ENCODE assay signal across 21 cellular contexts in the genomic region with DNA sequence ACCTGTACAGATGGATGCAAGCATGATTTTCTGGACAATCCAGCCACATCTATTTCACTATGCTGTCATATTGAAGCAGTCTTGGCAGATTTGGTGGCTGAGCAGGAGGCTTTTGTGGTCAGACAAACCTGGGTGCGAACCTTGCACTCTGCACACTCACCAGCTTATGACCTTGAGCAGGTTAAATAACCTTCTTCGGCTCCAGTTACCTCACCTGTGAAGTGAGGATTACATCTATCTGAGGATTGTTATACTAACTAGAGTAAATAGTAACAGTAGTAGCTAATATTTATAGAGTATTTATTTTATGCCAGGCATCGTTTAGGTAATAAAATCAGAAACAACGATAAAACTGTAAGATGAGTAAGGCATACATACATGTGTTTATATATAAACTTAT.
DNase-seq lines count a peak whose midpoint lies in the region; ATAC-seq, FAIRE-seq and TF ChIP-seq lines count a peak whose summit lies in the region.
"Had no signal": no experiment of that assay in that cellular context is flagged by ENCODE, and none has a peak within 500 bp of the region (broad histone marks: within the 10 kb centered on the region; RNA-seq: fewer than 3 reads in every experiment).

No MANE protein-coding gene starts in this region.

- H3K27ac ChIP-seq in BLaER1 (no peak overlapping the region), HepG2 (ENCODE audit: extremely low read length, insufficient read depth, low read length) (peak overlapping the region; percentile 10)
- H3K27ac ChIP-seq: HL-60 had no signal

- H3K36me3 Mint-ChIP-seq in Caco-2 (ENCODE audit: insufficient read depth, unreplicated experiment): no peaks in the 10 kb centered on the region
- peaks cover 26% of the 10 kb centered on the region for H3K36me3 Mint-ChIP-seq in activated CD4-positive, alpha-beta memory T cell treated with anti-CD3 and anti-CD28 coated beads, Interleukin-2, amount 10 ng/mL, durations not matched to agents 7 days and 5 days (ENCODE audit: low read depth)

- H3K9me3 ChIP-seq in BLaER1 (no peaks in the 10 kb centered on the region), HepG2 (ENCODE audit: low read length) (no peaks in the 10 kb centered on the region), Caco-2 (no peaks in the 10 kb centered on the region)
- H3K9me3 ChIP-seq: BE2C had no signal

- POLR2A ChIA-PET in HepG2 (lab: Yijun Ruan, JAX): no interaction called here
- POLR2A ChIA-PET in Caco-2 (lab: Charles Lee): no interaction called here
- POLR2A ChIA-PET in activated CD4-positive, alpha-beta memory T cell treated with anti-CD3 and anti-CD28 coated beads, Interleukin-2, amount 10 ng/mL, durations not matched to agents 7 days and 5 days (lab: Charles Lee): no interaction called here

- BruUV-seq in HepG2 (replicated peaks; lab: Mats Ljungman, UMichigan) (no TSS peak), Caco-2 (replicated peaks; lab: Mats Ljungman, UMichigan) (no TSS peak)

- ATAC-seq in HepG2: peak; percentile 45; the same call in 2 of the 3 replicates

- H3K9me3 Mint-ChIP-seq in Caco-2 (ENCODE audit: unreplicated experiment): no peaks in the 10 kb centered on the region
- H3K9me3 Mint-ChIP-seq in activated CD4-positive, alpha-beta memory T cell treated with anti-CD3 and anti-CD28 coated beads, Interleukin-2, amount 10 ng/mL, durations not matched to agents 7 days and 5 days: no peaks in the 10 kb centered on the region
- H3K9me3 Mint-ChIP-seq: CD4-positive, alpha-beta memory T cell had no signal

- TF ChIP-seq CTCF in HepG2 (CRISPR knock-in tag; IDR thresholded peaks at IDR 0.05) (no peak), Caco-2 (IDR thresholded peaks at IDR 0.05; ENCODE audit: insufficient read depth in 1 of 2, low read depth in 1 of 2, low read length in 1 of 2, severe bottlenecking in 1 of 2, unreplicated experiment in 1 of 2) (no peak)

- H3K4me2 ChIP-seq in BLaER1 (peak overlapping the region; percentile 83; the same call in 1 of the 2 replicates), HepG2 (ENCODE audit: low read depth, low read length) (peak overlapping the region; percentile 43; the same call in 1 of the 2 replicates)

- H3K4me3 Mint-ChIP-seq in Caco-2 (ENCODE audit: unreplicated experiment): no peak overlapping the region
- H3K4me3 Mint-ChIP-seq in activated CD4-positive, alpha-beta memory T cell treated with anti-CD3 and anti-CD28 coated beads, Interleukin-2, amount 10 ng/mL, durations not matched to agents 7 days and 5 days: no peak overlapping the region
- H3K4me3 Mint-ChIP-seq: CD4-positive, alpha-beta memory T cell had no signal

- WGBS in HepG2 (ENCODE audit: low lambda C conversion rate): 18% methylated on average over 4 of the region's 4 CpGs

- peak; percentile 12 for DNase-seq in DMS153 (lab: John Stamatoyannopoulos, UW)
- no peak for DNase-seq in DMS153 treated with DMSO at 0.1 percent for 48 hours (lab: John Stamatoyannopoulos, UW; ENCODE audit: unreplicated experiment)
- DNase-seq in NCI-H748 treated with DMSO at 0.1 percent for 48 hours (lab: John Stamatoyannopoulos, UW): peak; percentile 28
- peak; percentile 57 for DNase-seq in HepG2 (ENCODE audit: low spot score)
- DNase-seq in Caco-2: no peak
- no peak for DNase-seq in SW 1271 (lab: John Stamatoyannopoulos, UW)
- DNase-seq in activated CD4-positive, alpha-beta memory T cell treated with anti-CD3 and anti-CD28 coated beads, Interleukin-2, amount 10 ng/mL, durations not matched to agents 7 days and 5 days: no peak
- DNase-seq: 8988T; BE2C; CD4-positive, alpha-beta memory T cell; DND-41; IMR-90; NCI-H1417 treated with DMSO at 0.1 percent for 48 hours; NCI-H2081; NCI-H524; OCI-M1; Right ventricle myocardium superior had no signal

- no peaks in the 10 kb centered on the region for H3K79me2 ChIP-seq in HepG2 (ENCODE audit: insufficient read depth, low read length)

- CTCF ChIA-PET in HepG2 (lab: Yijun Ruan, JAX; ENCODE audit: low intra/inter-chr PET ratio, low total read pairs) (no interaction called here), Caco-2 (lab: Charles Lee) (no interaction called here)
- CTCF ChIA-PET in activated CD4-positive, alpha-beta memory T cell treated with anti-CD3 and anti-CD28 coated beads, Interleukin-2, amount 10 ng/mL, durations not matched to agents 7 days and 5 days (lab: Charles Lee): no interaction called here

- H3K4me1 Mint-ChIP-seq in Caco-2 (ENCODE audit: low read depth, unreplicated experiment): peaks cover 15% of the 10 kb centered on the region
- peaks cover 33% of the 10 kb centered on the region for H3K4me1 Mint-ChIP-seq in activated CD4-positive, alpha-beta memory T cell treated with anti-CD3 and anti-CD28 coated beads, Interleukin-2, amount 10 ng/mL, durations not matched to agents 7 days and 5 days

- TF ChIP-seq EP300 in HepG2 (IDR thresholded peaks at IDR 0.05; ENCODE audit: low read depth in 2 of 2, low read length in 2 of 2): peak in 1 of 2 experiments; percentile 62; a peak in 2 of 4 replicates
- TF ChIP-seq EP300 in HepG2 (CRISPR knock-in tag; IDR thresholded peaks at IDR 0.05; ENCODE audit: borderline replicate concordance): no peak

- H3K4me3 ChIP-seq in BLaER1 (no peak overlapping the region), HepG2 (replicated peaks in 1 of 3; ENCODE audit: insufficient read depth in 1 of 3, low read depth in 2 of 3, low read length in 3 of 3) (no peak overlapping the region), Caco-2 (ENCODE audit: low read depth, low read length) (no peak overlapping the region)

- H3K36me3 ChIP-seq in BLaER1 (peaks cover 16% of the 10 kb centered on the region), HepG2 (replicated peaks in 1 of 2; ENCODE audit: control insufficient read depth in 1 of 2, insufficient read depth in 2 of 2, low read length in 2 of 2) (no peaks in the 10 kb centered on the region), Caco-2 (ENCODE audit: control insufficient read depth, insufficient read depth, low read length) (no peaks in the 10 kb centered on the region)
- H3K36me3 ChIP-seq: BE2C had no signal

- H3K27me3 Mint-ChIP-seq in Caco-2 (ENCODE audit: insufficient read depth, unreplicated experiment): no peaks in the 10 kb centered on the region
- H3K27me3 Mint-ChIP-seq in activated CD4-positive, alpha-beta memory T cell treated with anti-CD3 and anti-CD28 coated beads, Interleukin-2, amount 10 ng/mL, durations not matched to agents 7 days and 5 days: no peaks in the 10 kb centered on the region
- H3K27me3 Mint-ChIP-seq: CD4-positive, alpha-beta memory T cell had no signal

- H2AFZ ChIP-seq in HepG2 (ENCODE audit: low read length): no peak overlapping the region

- peak; percentile 75 for FAIRE-seq in HepG2 (lab: Jason Lieb, UNC)
- FAIRE-seq: G401.6, H54 had no signal

- no peaks in the 10 kb centered on the region for H3K27me3 ChIP-seq in BLaER1
- H3K27me3 ChIP-seq in HepG2 (ENCODE audit: control insufficient read depth in 1 of 2, insufficient read depth in 2 of 2, low read length in 2 of 2): no peaks in the 10 kb centered on the region
- H3K27me3 ChIP-seq in Caco-2 (replicated peaks; ENCODE audit: control insufficient read depth, insufficient read depth, low read length): no peaks in the 10 kb centered on the region
- H3K27me3 ChIP-seq: BE2C had no signal

- H4K20me1 ChIP-seq in BLaER1 (peaks cover 51% of the 10 kb centered on the region), HepG2 (ENCODE audit: insufficient read depth, low read length) (no peaks in the 10 kb centered on the region)

- no peak overlapping the region for H3K27ac Mint-ChIP-seq in Caco-2 (ENCODE audit: unreplicated experiment)
- H3K27ac Mint-ChIP-seq in activated CD4-positive, alpha-beta memory T cell treated with anti-CD3 and anti-CD28 coated beads, Interleukin-2, amount 10 ng/mL, durations not matched to agents 7 days and 5 days: no peak overlapping the region

- in situ Hi-C loops in HepG2 (cut with HindIII; ENCODE audit: extremely low pct_ligation_motif_present, low pct_unique_long_range_greater_than_20kb): loop anchor here (10.0 kb wide), 1 partner anchor 147 kb away; a partner anchor contains a TSS

- no peak for TF ChIP-seq RAD21 in HepG2 (CRISPR knock-in tag; IDR thresholded peaks at IDR 0.05)

- H3K9ac ChIP-seq in BLaER1 (no peak overlapping the region), HepG2 (ENCODE audit: insufficient read depth, low read depth, low read length) (no peak overlapping the region)

- H3K4me1 ChIP-seq in BLaER1: peaks cover 39% of the 10 kb centered on the region
- H3K4me1 ChIP-seq in HepG2 (ENCODE audit: insufficient read depth, low read length): peaks cover 65% of the 10 kb centered on the region
- peaks cover 21% of the 10 kb centered on the region for H3K4me1 ChIP-seq in Caco-2

- intact Hi-C loops in HepG2 (cut with micrococcal nuclease; ENCODE audit: unreplicated experiment) (no loop called here), Caco-2 (cut with micrococcal nuclease; ENCODE audit: unreplicated experiment) (no loop called here)

- no peak for TF ChIP-seq POLR2A in HepG2 (IDR thresholded peaks at IDR 0.05; ENCODE audit: insufficient read depth in 1 of 2, low read depth in 2 of 2, low read length in 2 of 2)

TF ChIP-seq in HepG2, 621 proteins besides CTCF, POLR2A, EP300 and RAD21 (continues in another document):
- TF ChIP-seq NCOA1 (CRISPR knock-in tag; IDR thresholded peaks at IDR 0.05) (no peak), ZFP36L2 (CRISPR knock-in tag; IDR thresholded peaks at IDR 0.05) (no peak), ESRRA (CRISPR knock-in tag; IDR thresholded peaks at IDR 0.05; ENCODE audit: low read depth) (peak; percentile 94), ISL2 (CRISPR knock-in tag; IDR thresholded peaks at IDR 0.05) (0 out of 2 replicates have a peak, but pooled peaks have one; percentile 34), MYC (CRISPR knock-in tag; IDR thresholded peaks at IDR 0.05; ENCODE audit: borderline replicate concordance) (no peak), ZNF792 (CRISPR knock-in tag; IDR thresholded peaks at IDR 0.05) (no peak), WIZ (CRISPR knock-in tag; IDR thresholded peaks at IDR 0.05) (no peak), MIER3 (CRISPR knock-in tag; IDR thresholded peaks at IDR 0.05; ENCODE audit: borderline replicate concordance) (no peak), GATAD2A (CRISPR knock-in tag; IDR thresholded peaks at IDR 0.05) (peak; percentile 84)
- TF ChIP-seq, protein P1, sequence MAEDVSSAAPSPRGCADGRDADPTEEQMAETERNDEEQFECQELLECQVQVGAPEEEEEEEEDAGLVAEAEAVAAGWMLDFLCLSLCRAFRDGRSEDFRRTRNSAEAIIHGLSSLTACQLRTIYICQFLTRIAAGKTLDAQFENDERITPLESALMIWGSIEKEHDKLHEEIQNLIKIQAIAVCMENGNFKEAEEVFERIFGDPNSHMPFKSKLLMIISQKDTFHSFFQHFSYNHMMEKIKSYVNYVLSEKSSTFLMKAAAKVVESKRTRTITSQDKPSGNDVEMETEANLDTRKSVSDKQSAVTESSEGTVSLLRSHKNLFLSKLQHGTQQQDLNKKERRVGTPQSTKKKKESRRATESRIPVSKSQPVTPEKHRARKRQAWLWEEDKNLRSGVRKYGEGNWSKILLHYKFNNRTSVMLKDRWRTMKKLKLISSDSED (CRISPR knock-in tag; IDR thresholded peaks at IDR 0.05): no peak

Comparison
In these comparisons a context has a peak if more than half of its experiments do, and no peak if none do; other contexts are left out.
1. DNase-seq: peak in DMS153 (single experiment), NCI-H748 treated with DMSO at 0.1 percent for 48 hours (single experiment) and HepG2 (single experiment); none in DMS153 treated with DMSO at 0.1 percent for 48 hours (single experiment), Caco-2 (0 of 2), SW 1271 (0 of 2) and activated CD4-positive, alpha-beta memory T cell treated with anti-CD3 and anti-CD28 coated beads, Interleukin-2, amount 10 ng/mL, durations not matched to agents 7 days and 5 days (single experiment).